ENCODE assay signal across 11 cellular contexts in genomic region chr3:9778102-9778501, GRCh38. TPM values are rescaled to one million over a fixed set of nuclear protein-coding genes. Genes with fewer than 3 reads are reported as not detected.
A peak's percentile ranks its signal among the peaks of the same experiment; 100 is the strongest.
DNase-seq lines count a peak whose midpoint lies in the region; ATAC-seq and TF ChIP-seq lines count a peak whose summit lies in the region.
"Had no signal": no experiment of that assay in that cellular context is flagged by ENCODE, and none has a peak within 500 bp of the region (broad histone marks: within the 10 kb centered on the region; RNA-seq: fewer than 3 reads in every experiment).

No MANE protein-coding gene starts in this region.

- peaks cover 30% of the 10 kb centered on the region for H3K36me3 Mint-ChIP-seq in activated CD4-positive, alpha-beta memory T cell treated with anti-CD3 and anti-CD28 coated beads for 36 hours

- intact Hi-C loops in activated CD4-positive, alpha-beta memory T cell treated with anti-CD3 and anti-CD28 coated beads for 36 hours (cut with micrococcal nuclease) = loop anchor here (1.0 to 2.0 kb wide), 6 partner anchors 8 to 381 kb away; partner anchors contain the start of genes BRPF1, SETD5 and TADA3
- intact Hi-C loops in body of pancreas (cut with DNase I) = no loop called here

- no peaks in the 10 kb centered on the region for H3K27me3 ChIP-seq in body of pancreas

- DNase-seq in NK-92 treated with Interleukin-12 subunit alpha and Interleukin-12 subunit beta, amount 100 ng/mL, for 24 hours (lab: John Stamatoyannopoulos, UW) = peak; percentile 33
- DNase-seq in NK-92 (lab: John Stamatoyannopoulos, UW; ENCODE audit: unreplicated experiment) = no peak
- peak; percentile 86 for DNase-seq in activated CD4-positive, alpha-beta memory T cell treated with anti-CD3 and anti-CD28 coated beads for 36 hours
- peak; percentile 52 for DNase-seq in fibroblast of peridontal ligament (ENCODE audit: extremely low read depth)
- DNase-seq in stimulated activated CD8-positive, alpha-beta memory T cell treated with anti-CD3 and anti-CD28 coated beads, Interleukin-15, amount 100 ng/mL, for 48 hours (ENCODE audit: low read depth in 2 of 2) = peak; percentile 62 to 70
- no peak for DNase-seq in body of pancreas
- no peak for DNase-seq in SW480 (ENCODE audit: low spot score)
- DNase-seq: foreskin melanocyte, KBM-7 had no signal

- no peak for TF ChIP-seq POLR2A in body of pancreas (IDR thresholded peaks at IDR 0.05)

- ATAC-seq in body of pancreas (no peak), GM18858 (IDR thresholded peaks at IDR 0.05; ENCODE audit: unreplicated experiment) (no peak)

- H3K9me3 ChIP-seq in body of pancreas = no peaks in the 10 kb centered on the region

- POLR2A ChIA-PET in activated CD4-positive, alpha-beta memory T cell treated with anti-CD3 and anti-CD28 coated beads for 36 hours (lab: Charles Lee) = interaction anchor here (0.8 to 3.1 kb wide), 13 partner anchors 8 to 381 kb away, joined by 3 to 16 read pairs (median 6); partner anchors contain the start of genes ARPC4, BRPF1, CAMK1 and CRELD1

- TF ChIP-seq CTCF in body of pancreas (IDR thresholded peaks at IDR 0.05) = no peak

- peaks cover 62% of the 10 kb centered on the region for H3K4me1 Mint-ChIP-seq in activated CD4-positive, alpha-beta memory T cell treated with anti-CD3 and anti-CD28 coated beads for 36 hours (ENCODE audit: low read depth)

- no peaks in the 10 kb centered on the region for H3K9me3 Mint-ChIP-seq in activated CD4-positive, alpha-beta memory T cell treated with anti-CD3 and anti-CD28 coated beads for 36 hours

- H3K27ac ChIP-seq in body of pancreas = no peak overlapping the region
- H3K27ac ChIP-seq: 22Rv1 had no signal

- no peak overlapping the region for H3K4me3 ChIP-seq in body of pancreas

- no peak overlapping the region for H3K4me3 Mint-ChIP-seq in activated CD4-positive, alpha-beta memory T cell treated with anti-CD3 and anti-CD28 coated beads for 36 hours

- CTCF ChIA-PET in activated CD4-positive, alpha-beta memory T cell treated with anti-CD3 and anti-CD28 coated beads for 36 hours (lab: Charles Lee) = interaction anchor here (0.7 to 2.1 kb wide), 9 partner anchors 8 to 168 kb away, joined by 3 to 6 read pairs (median 3); partner anchors contain the start of genes ARPC4, CRELD1 and TADA3

- peaks cover 0 to 3% of the 10 kb centered on the region in 2 donors for H3K36me3 ChIP-seq in body of pancreas (replicated peaks in 1 of 2; ENCODE audit: insufficient read depth in 1 of 2, low read depth in 2 of 2)

- no peaks in the 10 kb centered on the region for H3K27me3 Mint-ChIP-seq in activated CD4-positive, alpha-beta memory T cell treated with anti-CD3 and anti-CD28 coated beads for 36 hours

- peak overlapping the region; percentile 93 for H3K27ac Mint-ChIP-seq in activated CD4-positive, alpha-beta memory T cell treated with anti-CD3 and anti-CD28 coated beads for 36 hours

- no peaks in the 10 kb centered on the region for H3K4me1 ChIP-seq in body of pancreas

RNA-seq across cellular contexts. Expression of gene CAMK1, which starts 8.4 kb away (rescaled TPM):
- 10 to 100 TPM; 48.2 to 51.9 TPM for total RNA-seq in activated CD4-positive, alpha-beta memory T cell treated with anti-CD3 and anti-CD28 coated beads for 36 hours
- 10 to 100 TPM; 10.9 to 34.9 TPM for total RNA-seq in body of pancreas

RNA-seq across cellular contexts. Expression of gene TADA3, which starts 14.2 kb away (rescaled TPM):
- 10 to 100 TPM; 86.9 to 92.1 TPM for total RNA-seq in activated CD4-positive, alpha-beta memory T cell treated with anti-CD3 and anti-CD28 coated beads for 36 hours
- total RNA-seq in body of pancreas = 10 to 100 TPM; 37.4 to 37.6 TPM

RNA-seq across cellular contexts. Expression of gene ARPC4, which starts 14.8 kb away (rescaled TPM):
- 100 to 1,000 TPM; 237 to 240 TPM for total RNA-seq in activated CD4-positive, alpha-beta memory T cell treated with anti-CD3 and anti-CD28 coated beads for 36 hours
- total RNA-seq in body of pancreas = 10 to 100 TPM; 33.6 to 57.1 TPM

RNA-seq across cellular contexts. Expression of gene OGG1, which starts 28.4 kb away (rescaled TPM):
- total RNA-seq in activated CD4-positive, alpha-beta memory T cell treated with anti-CD3 and anti-CD28 coated beads for 36 hours = 10 to 100 TPM; 35.7 to 36.5 TPM
- total RNA-seq in body of pancreas = 10 to 100 TPM; 18.1 to 28.3 TPM

RNA-seq across cellular contexts. Expression of gene TTLL3, which starts 32.0 kb away (rescaled TPM):
- 10 to 100 TPM; 49.6 to 49.7 TPM for total RNA-seq in activated CD4-positive, alpha-beta memory T cell treated with anti-CD3 and anti-CD28 coated beads for 36 hours
- total RNA-seq in body of pancreas = 10 to 100 TPM; 24.1 to 88.0 TPM

Comparison
In these comparisons a context has a peak if more than half of its experiments do, and no peak if none do; other contexts are left out.
1. DNase-seq: peak in NK-92 treated with Interleukin-12 subunit alpha and Interleukin-12 subunit beta, amount 100 ng/mL, for 24 hours (single experiment), activated CD4-positive, alpha-beta memory T cell treated with anti-CD3 and anti-CD28 coated beads for 36 hours (single experiment), fibroblast of peridontal ligament (single experiment) and stimulated activated CD8-positive, alpha-beta memory T cell treated with anti-CD3 and anti-CD28 coated beads, Interleukin-15, amount 100 ng/mL, for 48 hours (2 of 2); none in NK-92 (single experiment), body of pancreas (0 of 4) and SW480 (single experiment).
2. RNA of gene ARPC4, which starts 14.8 kb away (total RNA-seq): 237 to 240 TPM in activated CD4-positive, alpha-beta memory T cell treated with anti-CD3 and anti-CD28 coated beads for 36 hours; 33.6 to 57.1 TPM in body of pancreas; every median in the first group is over 4 times any median in the second.